In the genomic region with DNA sequence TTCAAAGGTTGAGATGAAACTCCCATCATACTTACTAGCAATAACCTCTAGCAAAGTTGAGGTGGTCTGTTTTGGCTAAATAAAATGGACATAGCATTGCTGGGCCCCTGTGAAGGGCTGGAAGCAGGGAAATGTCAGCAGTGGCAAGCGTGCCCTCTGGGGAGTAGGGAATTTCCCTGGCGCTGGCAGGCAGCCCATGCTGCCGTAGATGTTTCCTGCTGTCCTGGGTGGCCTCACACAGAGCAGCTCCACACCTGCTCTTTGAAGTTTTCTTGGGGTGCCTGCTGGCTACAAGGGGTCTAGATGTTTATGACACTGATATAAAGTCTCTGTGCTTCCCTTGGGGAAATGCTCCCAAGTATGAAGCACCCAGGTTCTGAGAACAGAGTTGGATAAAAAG, we compare ENCODE assay signal across 9 cellular contexts. TPM values are rescaled to one million over a fixed set of nuclear protein-coding genes. Genes with fewer than 3 reads are reported as not detected.
DNase-seq lines count a peak whose midpoint lies in the region; ATAC-seq and FAIRE-seq lines count a peak whose summit lies in the region.
"Had no signal": no experiment of that assay in that cellular context is flagged by ENCODE, and none has a peak within 500 bp of the region (broad histone marks: within the 10 kb centered on the region; RNA-seq: fewer than 3 reads in every experiment).

No MANE protein-coding gene starts in this region.

- H3K4me3 Mint-ChIP-seq in T-cell, result peak overlapping the region; percentile 4 to 57 (median 31)

- H3K36me3 Mint-ChIP-seq in T-cell, result peaks cover 2% of the 10 kb centered on the region

- no peak for FAIRE-seq in urothelium cell line (lab: Jason Lieb, UNC)

- CTCF ChIA-PET in T-cell (lab: Charles Lee), result no interaction called here

- no peaks in the 10 kb centered on the region for H3K27me3 Mint-ChIP-seq in T-cell

- ATAC-seq in T-cell (replicated peaks in 1 of 4), result peak; percentile 46 to 76 (median 62)
- ATAC-seq in left ventricle myocardium superior, result peak; percentile 88

- intact Hi-C loops in left ventricle myocardium superior (cut with micrococcal nuclease), result no loop called here

- H3K4me1 Mint-ChIP-seq in T-cell, result peaks cover 58 to 76% (median 71%) of the 10 kb centered on the region in 3 donors

- DNase-seq in stimulated activated CD4-positive, alpha-beta T cell treated with anti-CD3 and anti-CD28 coated beads, Interleukin-15, amount 100 ng/mL, for 24 hours, result peak; percentile 42
- DNase-seq in stimulated activated CD4-positive, alpha-beta T cell treated with anti-CD3 and anti-CD28 coated beads, Interleukin-1b, Interleukin-23, amount 100 ng/mL, for 48 hours, result no peak
- DNase-seq in T-cell, result peak in 15 of 34 experiments; percentile 14 to 38 (median 26)
- peak; percentile 80 for DNase-seq in left ventricle myocardium superior
- DNase-seq in urothelium cell line (ENCODE audit: low spot score), result peak; percentile 39
- DNase-seq in medulla oblongata (ENCODE audit: extremely low spot score), result no peak
- no peak for DNase-seq in NCI-H2029 (lab: John Stamatoyannopoulos, UW)
- DNase-seq in NCI-H748 treated with DMSO at 0.1 percent for 48 hours (lab: John Stamatoyannopoulos, UW), result no peak
- DNase-seq: SIG-M5 had no signal

- no peaks in the 10 kb centered on the region for H3K9me3 Mint-ChIP-seq in T-cell

- H3K27ac Mint-ChIP-seq in T-cell, result peak overlapping the region; percentile 46 to 68

- POLR2A ChIA-PET in T-cell (lab: Charles Lee), result no interaction called here

RNA-seq across cellular contexts. Expression of gene ADARB1, which starts 30.2 kb away (rescaled TPM):
- total RNA-seq in T-cell (10 to 100 TPM; 39.7 to 50.3 (median 44.5) TPM), left ventricle myocardium superior (13.6 TPM)

Comparison
In these comparisons a context has a peak if more than half of its experiments do, and no peak if none do; other contexts are left out.
1. DNase-seq: peak in stimulated activated CD4-positive, alpha-beta T cell treated with anti-CD3 and anti-CD28 coated beads, Interleukin-15, amount 100 ng/mL, for 24 hours (single experiment), left ventricle myocardium superior (single experiment) and urothelium cell line (single experiment); none in stimulated activated CD4-positive, alpha-beta T cell treated with anti-CD3 and anti-CD28 coated beads, Interleukin-1b, Interleukin-23, amount 100 ng/mL, for 48 hours (single experiment), medulla oblongata (single experiment), NCI-H2029 (single experiment) and NCI-H748 treated with DMSO at 0.1 percent for 48 hours (single experiment).